Comparison of ENCODE assay signal across 10 cellular contexts in genomic region chr9:650362-650761, GRCh38.
DNase-seq lines count a peak whose midpoint lies in the region; ATAC-seq and TF ChIP-seq lines count a peak whose summit lies in the region.
"Had no signal": no experiment of that assay in that cellular context is flagged by ENCODE, and none has a peak within 500 bp of the region (broad histone marks: within the 10 kb centered on the region; RNA-seq: fewer than 3 reads in every experiment).

No MANE protein-coding gene starts in this region.

- no peak overlapping the region for H3K27ac ChIP-seq in CD4-positive, alpha-beta memory T cell (ENCODE audit: low read depth, low read length)
- peak overlapping the region; percentile 70 for H3K27ac ChIP-seq in ascending aorta
- H3K27ac ChIP-seq in mesendoderm (ENCODE audit: low read depth, low read length), result no peak overlapping the region
- H3K27ac ChIP-seq: body of pancreas had no signal

- H3K27me3 ChIP-seq in CD4-positive, alpha-beta memory T cell (ENCODE audit: insufficient read depth, low read length), result no peaks in the 10 kb centered on the region
- no peaks in the 10 kb centered on the region for H3K27me3 ChIP-seq in ascending aorta
- no peaks in the 10 kb centered on the region for H3K27me3 ChIP-seq in mesendoderm (ENCODE audit: insufficient read depth, low read length, poor library complexity)
- H3K27me3 ChIP-seq: body of pancreas had no signal

- no peaks in the 10 kb centered on the region for H3K79me2 ChIP-seq in mesendoderm (ENCODE audit: control insufficient read depth, insufficient read depth, low read length)

- no peak overlapping the region for H3K23ac ChIP-seq in mesendoderm (ENCODE audit: low read length)

- H3K36me3 ChIP-seq in CD4-positive, alpha-beta memory T cell (ENCODE audit: insufficient read depth, low read length), result no peaks in the 10 kb centered on the region
- no peaks in the 10 kb centered on the region for H3K36me3 ChIP-seq in ascending aorta
- no peaks in the 10 kb centered on the region for H3K36me3 ChIP-seq in mesendoderm (ENCODE audit: control insufficient read depth, insufficient read depth, low read length)

- H3K56ac ChIP-seq in mesendoderm (ENCODE audit: low read length), result no peak overlapping the region

- H3K9me3 Mint-ChIP-seq in CD4-positive, alpha-beta memory T cell, result no peaks in the 10 kb centered on the region

- POLR2A ChIA-PET in CD4-positive, alpha-beta memory T cell (lab: Charles Lee; ENCODE audit: partially characterized antibody), result no interaction called here

- in situ Hi-C loops in KBM-7 (cut with MboI; ENCODE audit: low pct_unique_long_range_greater_than_20kb, low sequenced_read_pairs), result no loop called here

- H3K4ac ChIP-seq in mesendoderm (ENCODE audit: low read depth, low read length), result no peak overlapping the region

- H3K4me3 Mint-ChIP-seq in CD4-positive, alpha-beta memory T cell, result peak overlapping the region; percentile 63 to 88 (median 80)

- DNase-seq in CD4-positive, alpha-beta memory T cell, result peak in 1 of 5 donors; percentile 20
- DNase-seq in KBM-7 (peak; percentile 51), ascending aorta (ENCODE audit: low spot score in 2 of 2) (peak in 1 of 2 donors; percentile 72), mesendoderm (peak; percentile 35), cerebellar nuclear complex (lab: John Stamatoyannopoulos, UW) (no peak), medulla oblongata (ENCODE audit: extremely low spot score) (no peak), NCI-H1105 treated with DMSO at 0.1 percent for 48 hours (lab: John Stamatoyannopoulos, UW) (no peak)
- DNase-seq: body of pancreas had no signal

- peaks cover 16 to 32% (median 19%) of the 10 kb centered on the region in 4 donors for H3K4me1 Mint-ChIP-seq in CD4-positive, alpha-beta memory T cell

- H3K27me3 Mint-ChIP-seq in CD4-positive, alpha-beta memory T cell, result no peaks in the 10 kb centered on the region

- no peaks in the 10 kb centered on the region for H3K36me3 Mint-ChIP-seq in CD4-positive, alpha-beta memory T cell

- H3K9ac ChIP-seq in mesendoderm (ENCODE audit: low read length), result no peak overlapping the region

- CTCF ChIA-PET in CD4-positive, alpha-beta memory T cell (lab: Charles Lee; ENCODE audit: partially characterized antibody), result interaction anchor here (1.5 kb wide), 1 partner anchor 37 kb away, joined by 3 read pairs; no protein-coding TSS in a partner anchor

- no peaks in the 10 kb centered on the region for H3K79me1 ChIP-seq in mesendoderm (ENCODE audit: low read length)

- H2BK120ac ChIP-seq in mesendoderm (ENCODE audit: low read depth, low read length), result no peak overlapping the region

- H3K27ac Mint-ChIP-seq in CD4-positive, alpha-beta memory T cell, result peak overlapping the region in 5 of 7 donors; percentile 22 to 91 (median 52)

- H3K4me1 ChIP-seq in CD4-positive, alpha-beta memory T cell (ENCODE audit: insufficient read depth, low read length), result peaks cover 14% of the 10 kb centered on the region
- H3K4me1 ChIP-seq in ascending aorta (peaks cover 1 to 41% of the 10 kb centered on the region in 2 donors), mesendoderm (ENCODE audit: control insufficient read depth, low read depth, low read length) (peaks cover 8% of the 10 kb centered on the region)

- H2BK5ac ChIP-seq in mesendoderm (ENCODE audit: low read length), result no peak overlapping the region

- ATAC-seq in HG03571 (IDR thresholded peaks at IDR 0.05; ENCODE audit: unreplicated experiment), result no peak
- ATAC-seq: body of pancreas had no signal

- H3K18ac ChIP-seq in mesendoderm (ENCODE audit: low read length), result no peak overlapping the region

- H4K8ac ChIP-seq in mesendoderm (ENCODE audit: low read depth, low read length), result no peak overlapping the region

- no peak for TF ChIP-seq CTCF in ascending aorta (IDR thresholded peaks at IDR 0.05)

- H3K4me3 ChIP-seq in CD4-positive, alpha-beta memory T cell (ENCODE audit: low read length in 2 of 2), result no peak overlapping the region
- H3K4me3 ChIP-seq in ascending aorta, result peak overlapping the region; percentile 17 to 44
- H3K4me3 ChIP-seq in mesendoderm (ENCODE audit: low read length), result no peak overlapping the region
- H3K4me3 ChIP-seq: body of pancreas, smooth muscle cell had no signal

- no peaks in the 10 kb centered on the region for H3K9me3 ChIP-seq in CD4-positive, alpha-beta memory T cell (ENCODE audit: control insufficient read depth in 1 of 2, low read length in 2 of 2)
- H3K9me3 ChIP-seq in ascending aorta, result no peaks in the 10 kb centered on the region
- H3K9me3 ChIP-seq: body of pancreas had no signal

- intact Hi-C loops in CD4-positive, alpha-beta memory T cell (cut with micrococcal nuclease), result no loop called here
- intact Hi-C loops in ascending aorta (cut with DNase I), result no loop called here

- WGBS in mesendoderm (ENCODE audit: extremely low coverage, insufficient coverage, low lambda C conversion rate), result no CpG with 5 or more reads among the region's 1 CpG

- no peak overlapping the region for H3K4me2 ChIP-seq in mesendoderm (ENCODE audit: low read length)
- H3K4me2 ChIP-seq: smooth muscle cell had no signal

- no peak overlapping the region for H2BK15ac ChIP-seq in mesendoderm (replicated peaks; ENCODE audit: low read depth)

- H2AK5ac ChIP-seq in mesendoderm (ENCODE audit: low read length), result no peak overlapping the region

- no peak overlapping the region for H4K5ac ChIP-seq in mesendoderm (ENCODE audit: low read length)

Comparison
In these comparisons a context has a peak if more than half of its experiments do, and no peak if none do; other contexts are left out.
1. DNase-seq: peak in KBM-7 (single experiment) and mesendoderm (single experiment); none in cerebellar nuclear complex (0 of 2), medulla oblongata (single experiment) and NCI-H1105 treated with DMSO at 0.1 percent for 48 hours (single experiment).
2. H3K27ac ChIP-seq: peak in ascending aorta (2 of 2); none in CD4-positive, alpha-beta memory T cell (single experiment) and mesendoderm (single experiment).
3. H3K4me3 ChIP-seq: peak in ascending aorta (2 of 2); none in CD4-positive, alpha-beta memory T cell (0 of 2) and mesendoderm (single experiment).